Comparison of ENCODE assay signal across 14 cellular contexts in the genomic region with DNA sequence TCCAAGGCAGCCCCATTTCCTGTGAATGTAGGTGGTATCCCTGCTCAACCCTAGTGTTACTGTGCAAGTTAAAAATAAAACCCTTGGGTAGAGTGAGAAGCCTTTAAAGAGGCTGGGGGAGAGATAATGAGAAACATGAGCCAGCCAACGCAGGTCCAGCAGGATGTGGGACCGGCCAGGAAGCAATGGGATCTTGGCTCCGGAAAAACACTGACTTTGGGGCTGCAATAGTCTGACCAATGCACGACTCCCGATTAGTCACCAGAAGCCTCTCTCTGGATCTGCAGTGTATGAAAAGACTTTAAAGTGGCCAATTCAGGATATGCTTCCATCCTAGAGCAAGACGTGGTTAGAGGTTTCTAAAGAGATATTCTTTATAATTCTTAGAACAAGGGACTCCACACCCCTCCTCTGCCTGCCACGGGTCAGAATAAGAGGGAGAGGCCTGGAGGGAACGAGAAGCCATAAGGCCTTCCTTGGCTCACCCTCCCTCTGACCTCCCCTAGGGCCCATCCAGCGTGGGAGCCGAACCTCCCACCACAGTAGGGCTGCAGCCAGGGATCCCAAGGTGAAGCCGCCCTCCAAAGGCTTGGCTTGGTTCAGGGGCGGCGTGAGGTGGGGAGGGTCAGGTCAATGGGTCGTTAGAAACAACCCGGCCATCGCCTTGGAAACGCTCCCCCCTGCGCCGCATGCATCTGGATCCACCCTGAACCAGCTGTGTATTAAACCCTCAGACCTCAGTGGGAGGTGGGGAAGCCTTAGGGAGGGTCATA. TPM values are rescaled to one million over a fixed set of nuclear protein-coding genes. Genes with fewer than 3 reads are reported as not detected.
DNase-seq lines count a peak whose midpoint lies in the region; ATAC-seq and TF ChIP-seq lines count a peak whose summit lies in the region.
"Had no signal": no experiment of that assay in that cellular context is flagged by ENCODE, and none has a peak within 500 bp of the region (broad histone marks: within the 10 kb centered on the region; RNA-seq: fewer than 3 reads in every experiment).

No MANE protein-coding gene starts in this region.

- peak overlapping the region; percentile 33 to 76 for H3K27ac ChIP-seq in coronary artery
- H3K27ac ChIP-seq in thoracic aorta = no peak overlapping the region

- peaks cover 12% of the 10 kb centered on the region for H3K27me3 Mint-ChIP-seq in activated naive CD4-positive, alpha-beta T cell treated with anti-CD3 and anti-CD28 coated beads, Interleukin-2, amount 10 ng/mL, durations not matched to agents 7 days and 5 days

- peak; percentile 84 for DNase-seq in MG63
- DNase-seq in coronary artery (ENCODE audit: low spot score) = no peak
- peak; percentile 48 for DNase-seq in kidney epithelial cell (ENCODE audit: low read depth)
- no peak for DNase-seq in thoracic aorta (ENCODE audit: low spot score)
- no peak for DNase-seq in activated effector memory CD4-positive, alpha-beta T cell treated with anti-CD3 and anti-CD28 coated beads, Interleukin-2, amount 50 U/mL, for 16 hours
- no peak for DNase-seq in activated naive CD4-positive, alpha-beta T cell treated with anti-CD3 and anti-CD28 coated beads, Interleukin-2, amount 10 ng/mL, durations not matched to agents 7 days and 5 days
- DNase-seq: activated gamma-delta T cell treated with Interleukin-2 at 50 U/mL for 16 hours; NCI-H1930; stimulated activated naive CD8-positive, alpha-beta T cell treated with anti-CD3 and anti-CD28 coated beads, Interleukin-15, amount 100 ng/mL, for 72 hours had no signal

- H3K27ac Mint-ChIP-seq in activated naive CD4-positive, alpha-beta T cell treated with anti-CD3 and anti-CD28 coated beads, Interleukin-2, amount 10 ng/mL, durations not matched to agents 7 days and 5 days = no peak overlapping the region
- H3K27ac Mint-ChIP-seq: stimulated activated naive CD8-positive, alpha-beta T cell treated with anti-CD3 and anti-CD28 coated beads, Interleukin-15, amount 100 ng/mL, for 72 hours had no signal

- H3K4me3 ChIP-seq in MG63 = no peak overlapping the region
- no peak overlapping the region for H3K4me3 ChIP-seq in coronary artery
- no peak overlapping the region for H3K4me3 ChIP-seq in kidney epithelial cell (ENCODE audit: low read depth, low read length)
- H3K4me3 ChIP-seq in thoracic aorta = no peak overlapping the region
- H3K4me3 ChIP-seq: lung had no signal

- no peaks in the 10 kb centered on the region for H3K9me3 Mint-ChIP-seq in activated naive CD4-positive, alpha-beta T cell treated with anti-CD3 and anti-CD28 coated beads, Interleukin-2, amount 10 ng/mL, durations not matched to agents 7 days and 5 days
- H3K9me3 Mint-ChIP-seq: stimulated activated naive CD8-positive, alpha-beta T cell treated with anti-CD3 and anti-CD28 coated beads, Interleukin-15, amount 100 ng/mL, for 72 hours had no signal

- ATAC-seq in thoracic aorta (ENCODE audit: insufficient number of reproducible peaks, low FRiP score, low read depth) (peak; percentile 68), GM21717 (IDR thresholded peaks at IDR 0.05; ENCODE audit: unreplicated experiment) (no peak), HG03342 (IDR thresholded peaks at IDR 0.05; ENCODE audit: unreplicated experiment) (no peak)
- ATAC-seq: activated CD4-positive, CD25-positive, alpha-beta regulatory T cell treated with anti-CD3 and anti-CD28 coated beads, Interleukin-2, amount 50 U/mL, for 24 hours; Panc1; stimulated activated naive CD8-positive, alpha-beta T cell treated with anti-CD3 and anti-CD28 coated beads, Interleukin-15, amount 100 ng/mL, for 72 hours had no signal

- no peaks in the 10 kb centered on the region for H3K36me3 Mint-ChIP-seq in activated naive CD4-positive, alpha-beta T cell treated with anti-CD3 and anti-CD28 coated beads, Interleukin-2, amount 10 ng/mL, durations not matched to agents 7 days and 5 days

- TF ChIP-seq CTCF in coronary artery (IDR thresholded peaks at IDR 0.05) = no peak
- no peak for TF ChIP-seq CTCF in kidney epithelial cell (IDR thresholded peaks at IDR 0.05; ENCODE audit: insufficient read depth, low read length, poor library complexity, severe bottlenecking)
- TF ChIP-seq CTCF in thoracic aorta (IDR thresholded peaks at IDR 0.05) = no peak

- no peaks in the 10 kb centered on the region for H3K27me3 ChIP-seq in MG63
- H3K27me3 ChIP-seq in kidney epithelial cell (ENCODE audit: control insufficient read depth, insufficient read depth, low read length) = no peaks in the 10 kb centered on the region
- no peaks in the 10 kb centered on the region for H3K27me3 ChIP-seq in thoracic aorta (replicated peaks; ENCODE audit: insufficient read depth)

- H3K36me3 ChIP-seq in MG63 = no peaks in the 10 kb centered on the region
- H3K36me3 ChIP-seq in kidney epithelial cell (ENCODE audit: control insufficient read depth, insufficient read depth, low read length) = no peaks in the 10 kb centered on the region
- no peaks in the 10 kb centered on the region for H3K36me3 ChIP-seq in thoracic aorta

- H3K4me1 ChIP-seq in thoracic aorta (ENCODE audit: control insufficient read depth in 1 of 2, low read depth in 2 of 2) = peaks cover 3 to 16% of the 10 kb centered on the region in 2 donors

- CTCF ChIA-PET in activated naive CD4-positive, alpha-beta T cell treated with anti-CD3 and anti-CD28 coated beads, Interleukin-2, amount 10 ng/mL, durations not matched to agents 7 days and 5 days (lab: Charles Lee) = interaction anchor here (1.2 kb wide), 1 partner anchor 39 kb away, joined by 5 read pairs; no protein-coding TSS in a partner anchor

- H3K9me3 ChIP-seq in MG63 = no peaks in the 10 kb centered on the region
- H3K9me3 ChIP-seq in thoracic aorta = no peaks in the 10 kb centered on the region

- no peak overlapping the region for H3K4me3 Mint-ChIP-seq in activated naive CD4-positive, alpha-beta T cell treated with anti-CD3 and anti-CD28 coated beads, Interleukin-2, amount 10 ng/mL, durations not matched to agents 7 days and 5 days
- H3K4me3 Mint-ChIP-seq: stimulated activated naive CD8-positive, alpha-beta T cell treated with anti-CD3 and anti-CD28 coated beads, Interleukin-15, amount 100 ng/mL, for 72 hours had no signal

- no peaks in the 10 kb centered on the region for H3K4me1 Mint-ChIP-seq in activated naive CD4-positive, alpha-beta T cell treated with anti-CD3 and anti-CD28 coated beads, Interleukin-2, amount 10 ng/mL, durations not matched to agents 7 days and 5 days
- H3K4me1 Mint-ChIP-seq: stimulated activated naive CD8-positive, alpha-beta T cell treated with anti-CD3 and anti-CD28 coated beads, Interleukin-15, amount 100 ng/mL, for 72 hours had no signal

RNA-seq across cellular contexts. Expression of gene FGF1, which starts 11.3 kb away (rescaled TPM):
- 0.57 and 1.1 TPM in 2 replicates for total RNA-seq in MG63 (2014; rRNA removed; shearing (Covaris generic); ENCODE audit: low replicate concordance)
- total RNA-seq in kidney epithelial cell = 1.6 and 12.1 TPM in 2 replicates
- 10 to 100 TPM; 11.4 to 56.7 TPM for total RNA-seq in thoracic aorta

Comparison
In these comparisons a context has a peak if more than half of its experiments do, and no peak if none do; other contexts are left out.
1. DNase-seq: peak in MG63 (single experiment) and kidney epithelial cell (single experiment); none in coronary artery (single experiment), thoracic aorta (single experiment), activated effector memory CD4-positive, alpha-beta T cell treated with anti-CD3 and anti-CD28 coated beads, Interleukin-2, amount 50 U/mL, for 16 hours (single experiment) and activated naive CD4-positive, alpha-beta T cell treated with anti-CD3 and anti-CD28 coated beads, Interleukin-2, amount 10 ng/mL, durations not matched to agents 7 days and 5 days (single experiment).
2. H3K27ac ChIP-seq: peak in coronary artery (2 of 2); none in thoracic aorta (0 of 2).